Comparison of ENCODE assay signal across 23 cellular contexts in the genomic region with DNA sequence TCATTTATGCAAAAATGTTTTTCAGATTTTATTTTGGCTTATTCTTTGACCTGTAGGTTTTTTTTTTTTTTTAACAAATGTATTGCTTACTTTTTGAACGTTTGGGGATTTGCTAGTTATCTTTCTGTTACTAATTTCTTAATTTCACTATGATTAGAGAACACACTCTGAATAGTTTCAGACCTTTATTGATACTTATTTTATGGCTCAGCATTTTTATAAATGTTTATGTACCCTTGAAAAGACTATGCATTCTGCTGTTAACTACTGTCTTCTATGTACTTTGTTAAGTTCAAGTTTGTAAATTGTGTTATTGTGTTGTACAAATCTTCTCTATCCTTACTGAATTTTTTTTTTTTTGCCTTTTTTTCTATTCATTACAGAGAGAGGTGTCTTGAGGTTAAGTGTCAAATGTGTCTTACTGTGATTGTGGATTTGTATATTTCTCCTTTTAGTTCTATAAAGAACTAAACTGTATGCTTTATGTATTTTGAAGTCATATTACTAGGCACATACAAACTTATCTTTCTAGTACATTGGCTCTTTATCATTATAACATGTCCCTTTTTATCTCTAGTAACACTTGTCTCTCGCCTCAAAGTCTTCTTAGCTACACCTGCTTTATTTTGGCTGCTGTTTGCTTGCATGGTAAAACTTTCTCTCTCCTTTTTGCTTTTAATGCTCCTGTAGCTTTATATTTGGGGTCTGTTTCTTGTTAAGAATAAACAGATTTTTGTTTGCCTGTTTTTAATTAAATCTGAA.
"Had no signal": no experiment of that assay in that cellular context is flagged by ENCODE, and none has a peak within 500 bp of the region (broad histone marks: within the 10 kb centered on the region; RNA-seq: fewer than 3 reads in every experiment).

No MANE protein-coding gene starts in this region.

- H3K36me3 ChIP-seq: pancreas had no signal

- ATAC-seq: activated CD8-positive, alpha-beta T cell treated with anti-CD3 and anti-CD28 coated beads, Interleukin-2, amount 10 ng/mL, durations not matched to agents 7 days and 5 days; heart right ventricle; left colon; pancreas; right cardiac atrium had no signal

- H3K27ac ChIP-seq: epithelial cell of prostate, heart right ventricle, pancreas, tibial artery had no signal

- H3K4me3 Mint-ChIP-seq: activated CD8-positive, alpha-beta T cell treated with anti-CD3 and anti-CD28 coated beads, Interleukin-2, amount 10 ng/mL, durations not matched to agents 7 days and 5 days; activated naive CD8-positive, alpha-beta T cell; memory B cell; nephron progenitor cell; stimulated activated naive CD8-positive, alpha-beta T cell treated with anti-CD3 and anti-CD28 coated beads, Interleukin-15, Interleukin-2, amounts not matched to agents 100 ng/mL and 50 ng/mL, for 24 hours had no signal

- H3K27me3 ChIP-seq: heart right ventricle, pancreas, tibial artery had no signal

- H3K27me3 Mint-ChIP-seq: activated naive CD8-positive, alpha-beta T cell; memory B cell; stimulated activated naive CD8-positive, alpha-beta T cell treated with anti-CD3 and anti-CD28 coated beads, Interleukin-15, Interleukin-2, amounts not matched to agents 100 ng/mL and 50 ng/mL, for 24 hours had no signal

- H3K27ac Mint-ChIP-seq: activated CD8-positive, alpha-beta T cell treated with anti-CD3 and anti-CD28 coated beads, Interleukin-2, amount 10 ng/mL, durations not matched to agents 7 days and 5 days; activated naive CD8-positive, alpha-beta T cell; activated T-helper 2 cell treated with anti-CD3 and anti-CD28 coated beads, Interferon-gamma antibody, Interleukin-2, Interleukin-4, amounts not matched to agents 10 μg/mL and 5 μg/mL and 100 μg/mL, durations not matched to agents 14 hours and 24 hours and 36 hours; memory B cell; nephron progenitor cell; stimulated activated naive CD8-positive, alpha-beta T cell treated with anti-CD3 and anti-CD28 coated beads, Interleukin-15, Interleukin-2, amounts not matched to agents 100 ng/mL and 50 ng/mL, for 24 hours had no signal

- H3K4me3 ChIP-seq: heart right ventricle, pancreas, tibial artery had no signal

- DNase-seq: activated CD4-positive, alpha-beta T cell treated with anti-CD3 and anti-CD28 coated beads for 1 hour; activated CD4-positive, alpha-beta T cell treated with anti-CD3 and anti-CD28 coated beads, Interleukin-2, amount 50 U/mL, for 1 hour; activated CD8-positive, alpha-beta T cell treated with anti-CD3 and anti-CD28 coated beads, Interleukin-2, amount 10 ng/mL, durations not matched to agents 7 days and 5 days; activated naive CD4-positive, alpha-beta T cell; amniotic stem cell; cerebellar nuclear complex; cortex of kidney; heart right ventricle; left colon; nephron progenitor cell; pancreas; right cardiac atrium; stimulated activated CD4-positive, alpha-beta T cell treated with anti-CD3 and anti-CD28 coated beads, Interleukin-4, amount 100 ng/mL, for 24 hours; substantia nigra; T-helper 9 cell; tibial artery had no signal

- H3K4me1 Mint-ChIP-seq: nephron progenitor cell had no signal

- FAIRE-seq: bronchial epithelial cell, keratinocyte, pancreas had no signal
